In the genomic region with DNA sequence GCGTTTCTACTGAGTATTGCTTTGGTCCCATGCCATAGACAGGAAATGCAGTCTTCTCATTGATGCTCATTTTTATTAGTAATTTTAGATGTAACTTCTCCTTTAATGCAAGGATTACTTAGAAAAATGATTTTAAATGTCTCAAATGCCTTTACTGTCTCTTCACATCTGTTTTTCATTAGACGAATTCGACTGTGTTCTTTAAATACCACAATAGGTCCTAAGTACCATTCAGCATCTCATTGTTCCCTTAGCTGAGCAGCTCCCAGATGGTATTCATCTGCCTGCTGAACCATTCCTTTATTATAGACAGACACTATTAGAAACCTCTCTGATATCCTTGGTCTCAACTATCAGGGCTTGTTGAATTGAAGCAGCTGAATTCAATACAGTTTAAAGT, we compare ENCODE assay signal across 32 cellular contexts.
DNase-seq lines count a peak whose midpoint lies in the region; ATAC-seq and TF ChIP-seq lines count a peak whose summit lies in the region.
"Had no signal": no experiment of that assay in that cellular context is flagged by ENCODE, and none has a peak within 500 bp of the region (broad histone marks: within the 10 kb centered on the region; RNA-seq: fewer than 3 reads in every experiment).

No MANE protein-coding gene starts in this region.

- peaks cover 1% of the 10 kb centered on the region for H3K9me3 Mint-ChIP-seq in neural crest cell
- H3K9me3 Mint-ChIP-seq: stimulated activated memory B cell treated with anti-CD40 and anti-IgM and Interleukin-4, amounts not matched to agents 10 μg/mL and 1 μg/mL and 100 μg/mL, for 72 hours had no signal

- 64 to 83% (median 74%) methylated on average over 3 of the region's 3 CpGs for WGBS in stomach, 5 donors

- H3K4me3 ChIP-seq in SK-N-MC (peak overlapping the region; percentile 33; the same call in 1 of the 2 replicates), stomach (no peak overlapping the region)
- H3K4me3 ChIP-seq: Peyer's patch, SJSA1, smooth muscle cell, vagina had no signal

- intact Hi-C loops in stomach (cut with DNase I; ENCODE audit: low total_unique reads) = no loop called here

- DNase-seq in EH (ENCODE audit: low read depth) (peak; percentile 38), SK-N-MC (ENCODE audit: low read depth, low spot score) (peak; percentile 87), fibroblast of gingiva (ENCODE audit: low read depth) (peak; percentile 79), neural crest cell (ENCODE audit: low read depth, low spot score) (no peak), stomach (no peak), NCI-H2107 treated with DMSO at 0.1 percent for 48 hours (lab: John Stamatoyannopoulos, UW; ENCODE audit: unreplicated experiment) (no peak)
- DNase-seq: ACHN; activated CD4-positive, alpha-beta T cell treated with anti-CD3 and anti-CD28 coated beads for 48 hours; activated naive CD4-positive, alpha-beta T cell; activated T-cell treated with anti-CD3 and anti-CD28 coated beads, Interleukin-2, amount 50 U/mL, for 48 hours; Calu3; caudate nucleus; dermis blood vessel endothelial cell; DND-41; H7; hippocampal formation; immature natural killer cell; Kasumi-1; mesenchymal stem cell; naive B cell; NCI-H187; NCI-H69; Peyer's patch; T-helper 2 cell had no signal

- peak overlapping the region; percentile 78 for H3K27ac Mint-ChIP-seq in neural crest cell (ENCODE audit: unreplicated experiment)
- H3K27ac Mint-ChIP-seq: CD14-positive monocyte; immature natural killer cell; naive B cell; stimulated activated memory B cell treated with anti-CD40 and anti-IgM and Interleukin-4, amounts not matched to agents 10 μg/mL and 1 μg/mL and 100 μg/mL, for 72 hours had no signal

- H3K27me3 ChIP-seq in stomach = no peaks in the 10 kb centered on the region
- H3K27me3 ChIP-seq: Peyer's patch, SJSA1, vagina had no signal

- H3K36me3 Mint-ChIP-seq in neural crest cell (ENCODE audit: low read depth) = no peaks in the 10 kb centered on the region
- H3K36me3 Mint-ChIP-seq: CD14-positive monocyte; immature natural killer cell; naive B cell; stimulated activated memory B cell treated with anti-CD40 and anti-IgM and Interleukin-4, amounts not matched to agents 10 μg/mL and 1 μg/mL and 100 μg/mL, for 72 hours had no signal

- no peak overlapping the region for H3K9ac ChIP-seq in SK-N-MC (ENCODE audit: insufficient read length)

- H3K27me3 Mint-ChIP-seq in neural crest cell (ENCODE audit: low read depth) = peaks cover 2% of the 10 kb centered on the region
- H3K27me3 Mint-ChIP-seq: stimulated activated memory B cell treated with anti-CD40 and anti-IgM and Interleukin-4, amounts not matched to agents 10 μg/mL and 1 μg/mL and 100 μg/mL, for 72 hours had no signal

- H3K36me3 ChIP-seq in SK-N-MC (ENCODE audit: insufficient read depth, low read length) = no peaks in the 10 kb centered on the region
- no peaks in the 10 kb centered on the region for H3K36me3 ChIP-seq in stomach
- H3K36me3 ChIP-seq: Peyer's patch, SJSA1, vagina had no signal

- H3K9me3 ChIP-seq in SK-N-MC (ENCODE audit: low read depth, low read length) = no peaks in the 10 kb centered on the region
- no peaks in the 10 kb centered on the region for H3K9me3 ChIP-seq in stomach
- H3K9me3 ChIP-seq: Peyer's patch, SJSA1, vagina had no signal

- H3K27ac ChIP-seq in SK-N-MC = peak overlapping the region; percentile 30; the same call in 1 of the 2 replicates
- no peak overlapping the region for H3K27ac ChIP-seq in stomach
- H3K27ac ChIP-seq: Peyer's patch, SJSA1, vagina had no signal

- H3K4me1 Mint-ChIP-seq in neural crest cell = peaks cover 11% of the 10 kb centered on the region
- H3K4me1 Mint-ChIP-seq: CD14-positive monocyte; immature natural killer cell; naive B cell; stimulated activated memory B cell treated with anti-CD40 and anti-IgM and Interleukin-4, amounts not matched to agents 10 μg/mL and 1 μg/mL and 100 μg/mL, for 72 hours had no signal

- no peak for TF ChIP-seq POLR2A in stomach (IDR thresholded peaks at IDR 0.05)

- H3K4me1 ChIP-seq in stomach = no peaks in the 10 kb centered on the region
- H3K4me1 ChIP-seq: Peyer's patch, SJSA1 had no signal

- no peak for TF ChIP-seq CTCF in neural crest cell (conservative IDR thresholded peaks at IDR 0.05)
- no peak for TF ChIP-seq CTCF in stomach (IDR thresholded peaks at IDR 0.05)

- H3K4me3 Mint-ChIP-seq in neural crest cell = no peak overlapping the region
- H3K4me3 Mint-ChIP-seq: CD14-positive monocyte; immature natural killer cell; naive B cell; stimulated activated memory B cell treated with anti-CD40 and anti-IgM and Interleukin-4, amounts not matched to agents 10 μg/mL and 1 μg/mL and 100 μg/mL, for 72 hours had no signal

- no peak for TF ChIP-seq EP300 in stomach (IDR thresholded peaks at IDR 0.05)

- ATAC-seq in HG03442 (IDR thresholded peaks at IDR 0.05; ENCODE audit: unreplicated experiment) (no peak), HG02840 (IDR thresholded peaks at IDR 0.05; ENCODE audit: low FRiP score, unreplicated experiment) (no peak)
- ATAC-seq: left lobe of liver; stimulated activated memory B cell treated with anti-CD40 and anti-IgM and Interleukin-4, amounts not matched to agents 10 μg/mL and 1 μg/mL and 100 μg/mL, for 72 hours had no signal

Comparison
In these comparisons a context has a peak if more than half of its experiments do, and no peak if none do; other contexts are left out.
1. DNase-seq: peak in EH (single experiment), SK-N-MC (single experiment) and fibroblast of gingiva (single experiment); none in neural crest cell (single experiment), stomach (single experiment) and NCI-H2107 treated with DMSO at 0.1 percent for 48 hours (single experiment).